Comparison of ENCODE assay signal across 1 cellular context in genomic region chr5:14664270-14665109, GRCh38.
TF ChIP-seq lines count a peak whose summit lies in the region.

OTULIN (plus strand) TSS chr5:14664718; CDS start chr5:14664826, 108 bp downstream.

TF ChIP-seq in HepG2, 621 proteins besides CTCF, POLR2A, EP300 and RAD21 (continued from another document and continues in another):
- no peak for TF ChIP-seq THAP9 (CRISPR knock-in tag; IDR thresholded peaks at IDR 0.05; ENCODE audit: borderline replicate concordance)
- peak; percentile 83 for TF ChIP-seq KMT2B (CRISPR knock-in tag; IDR thresholded peaks at IDR 0.05)
- TF ChIP-seq CENPX (CRISPR knock-in tag; IDR thresholded peaks at IDR 0.05): no peak
- TF ChIP-seq ZFP91 (CRISPR knock-in tag; IDR thresholded peaks at IDR 0.05; ENCODE audit: borderline replicate concordance): peak; percentile 87
- TF ChIP-seq ZBTB37 (CRISPR knock-in tag; IDR thresholded peaks at IDR 0.05): no peak
- peak; percentile 72 for TF ChIP-seq ERF (CRISPR knock-in tag; IDR thresholded peaks at IDR 0.05)
- peak; percentile 78 for TF ChIP-seq AGO1 (IDR thresholded peaks at IDR 0.05; ENCODE audit: low read depth, low read length, poor library complexity, severe bottlenecking)
- peak; percentile 72 for TF ChIP-seq ZNF121 (CRISPR knock-in tag; IDR thresholded peaks at IDR 0.05)
- TF ChIP-seq SNAPC4 (CRISPR knock-in tag; IDR thresholded peaks at IDR 0.05): 0 out of 2 replicates have a peak, but pooled peaks have one; percentile 34
- TF ChIP-seq IRX3 (CRISPR knock-in tag; IDR thresholded peaks at IDR 0.05; ENCODE audit: borderline replicate concordance, low read depth): peak; percentile 73; the same call in 1 of the 2 replicates
- TF ChIP-seq CREB3 (CRISPR knock-in tag; IDR thresholded peaks at IDR 0.05): no peak
- TF ChIP-seq TAF1 (CRISPR knock-in tag; IDR thresholded peaks at IDR 0.05): peak; percentile 86
- no peak for TF ChIP-seq ZBTB33 (CRISPR knock-in tag; IDR thresholded peaks at IDR 0.05)
- TF ChIP-seq ZBTB7A (CRISPR knock-in tag; IDR thresholded peaks at IDR 0.05): no peak
- no peak for TF ChIP-seq GPN1 (CRISPR knock-in tag; IDR thresholded peaks at IDR 0.05; ENCODE audit: borderline replicate concordance)
- no peak for TF ChIP-seq NR2F6 (IDR thresholded peaks at IDR 0.05)
- peak; percentile 87 for TF ChIP-seq NR2F6 (CRISPR knock-in tag; IDR thresholded peaks at IDR 0.05)
- peak; percentile 69; the same call in 1 of the 2 replicates for TF ChIP-seq BCL6 (CRISPR knock-in tag; IDR thresholded peaks at IDR 0.05)
- 0 out of 2 replicates have a peak, but pooled peaks have one; percentile 50 for TF ChIP-seq ONECUT2 (CRISPR knock-in tag; IDR thresholded peaks at IDR 0.05)
- TF ChIP-seq SMAD1 (CRISPR knock-in tag; IDR thresholded peaks at IDR 0.05; ENCODE audit: borderline replicate concordance, low read depth): peak; percentile 68; the same call in 1 of the 2 replicates
- peak; percentile 97 for TF ChIP-seq IRF9 (CRISPR knock-in tag; IDR thresholded peaks at IDR 0.05; ENCODE audit: borderline replicate concordance)
- peak; percentile 73; the same call in 1 of the 2 replicates for TF ChIP-seq SNAI1 (CRISPR knock-in tag; IDR thresholded peaks at IDR 0.05; ENCODE audit: borderline replicate concordance)
- no peak for TF ChIP-seq SRF (IDR thresholded peaks at IDR 0.05; ENCODE audit: low read depth, low read length)
- peak; percentile 73; the same call in 1 of the 2 replicates for TF ChIP-seq ZNF614 (CRISPR knock-in tag; IDR thresholded peaks at IDR 0.05; ENCODE audit: borderline replicate concordance)
- TF ChIP-seq ZNF142 (CRISPR knock-in tag; IDR thresholded peaks at IDR 0.05): peak; percentile 71; the same call in 1 of the 2 replicates
- 0 out of 2 replicates have a peak, but pooled peaks have one; percentile 55 for TF ChIP-seq TOE1 (CRISPR knock-in tag; IDR thresholded peaks at IDR 0.05)
- TF ChIP-seq ZNF276 (CRISPR knock-in tag; IDR thresholded peaks at IDR 0.05; ENCODE audit: low read depth): no peak
- TF ChIP-seq ETV6 (CRISPR knock-in tag; conservative IDR thresholded peaks at IDR 0.05): no peak; the same call in 1 of the 2 replicates
- TF ChIP-seq ZSCAN25 (CRISPR knock-in tag; IDR thresholded peaks at IDR 0.05): peak; percentile 45; the same call in 1 of the 2 replicates
- peak; percentile 50; the same call in 1 of the 2 replicates for TF ChIP-seq NFATC3 (CRISPR knock-in tag; IDR thresholded peaks at IDR 0.05)
- TF ChIP-seq ZFP36L2 (CRISPR knock-in tag; IDR thresholded peaks at IDR 0.05): no peak
- TF ChIP-seq ZSCAN29 (CRISPR knock-in tag; conservative IDR thresholded peaks at IDR 0.05): no peak; the same call in 1 of the 2 replicates
- peak; percentile 42; the same call in 1 of the 2 replicates for TF ChIP-seq ZFYVE20 (CRISPR knock-in tag; IDR thresholded peaks at IDR 0.05; ENCODE audit: borderline replicate concordance, low read depth)
